Comparison of ENCODE assay signal across 21 cellular contexts in the genomic region with DNA sequence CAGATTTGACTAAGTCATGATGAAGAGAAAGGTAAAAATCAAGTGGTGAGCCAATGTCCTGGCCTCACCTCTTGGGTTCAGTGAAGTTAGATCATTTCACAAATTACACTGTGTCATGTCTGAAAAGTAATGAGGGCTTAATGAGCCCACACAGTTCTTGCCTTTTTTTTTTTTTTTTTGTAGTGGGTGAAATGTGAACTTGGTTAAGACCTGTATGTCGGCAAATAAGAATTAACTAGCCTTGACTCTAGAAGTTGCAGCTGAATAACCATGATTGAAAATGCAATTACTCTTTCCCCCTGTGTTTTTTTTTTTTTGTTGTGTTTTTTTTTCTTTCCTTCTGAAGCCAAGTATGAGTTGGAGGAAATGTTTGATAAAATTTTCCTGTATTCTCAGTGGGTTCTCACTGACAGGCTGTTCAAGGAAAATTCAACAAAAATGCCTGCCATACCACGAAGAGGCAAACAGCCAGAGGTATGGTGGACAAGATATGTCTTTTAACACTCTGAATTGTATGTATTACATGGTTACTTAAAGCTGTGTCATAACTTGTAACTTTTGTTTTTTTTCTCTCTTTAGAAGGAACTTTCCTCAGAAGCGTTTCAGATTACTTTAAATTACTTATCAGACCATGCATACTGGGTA.
A peak's percentile ranks its signal among the peaks of the same experiment; 100 is the strongest.
DNase-seq lines count a peak whose midpoint lies in the region; TF ChIP-seq lines count a peak whose summit lies in the region.
"Had no signal": no experiment of that assay in that cellular context is flagged by ENCODE, and none has a peak within 500 bp of the region (broad histone marks: within the 10 kb centered on the region; RNA-seq: fewer than 3 reads in every experiment).

No MANE protein-coding gene starts in this region.

- POLR2A ChIA-PET in HEK293T (lab: Yijun Ruan, JAX) = no interaction called here

- H3K9me3 ChIP-seq in osteoblast (ENCODE audit: low read depth, low read length) = no peaks in the 10 kb centered on the region
- no peaks in the 10 kb centered on the region for H3K9me3 ChIP-seq in esophagus squamous epithelium
- H3K9me3 ChIP-seq: SJSA1 had no signal

- no peak overlapping the region for H3K4me2 ChIP-seq in osteoblast (ENCODE audit: insufficient read depth, low read length)

- H3K36me3 ChIP-seq in osteoblast (ENCODE audit: insufficient read depth, low read length) = no peaks in the 10 kb centered on the region
- H3K36me3 ChIP-seq in esophagus squamous epithelium = no peaks in the 10 kb centered on the region
- H3K36me3 ChIP-seq: SJSA1 had no signal

- peak; percentile 81 for DNase-seq in Caki2 (ENCODE audit: low read depth)
- DNase-seq in astrocyte of the spinal cord (ENCODE audit: low read depth, low spot score) = peak; percentile 19
- peak; percentile 49 for DNase-seq in kidney glomerular epithelial cell (lab: John Stamatoyannopoulos, UW)
- no peak for DNase-seq in osteoblast (ENCODE audit: insufficient read length, low spot score, missing footprints)
- no peak for DNase-seq in esophagus squamous epithelium (lab: John Stamatoyannopoulos, UW)
- DNase-seq in HEK293T (ENCODE audit: extremely low spot score) = no peak
- no peak for DNase-seq in stimulated activated CD4-positive, alpha-beta T cell treated with anti-CD3 and anti-CD28 coated beads, Interleukin-15, amount 100 ng/mL, for 24 hours
- no peak for DNase-seq in activated CD4-positive, alpha-beta T cell treated with anti-CD3 and anti-CD28 coated beads for 4 hours
- DNase-seq: 8988T; AML-193; CD8-positive, alpha-beta memory T cell; GDM1; Karpas-422; MV-4-11; NCI-H1105 treated with DMSO at 0.1 percent for 48 hours; NCI-H2029 treated with DMSO at 0.1 percent for 48 hours; NCI-H2171; NCI-H345; NCI-H524; OCI-M1 had no signal

- TF ChIP-seq CTCF in astrocyte of the spinal cord (IDR thresholded peaks at IDR 0.05; ENCODE audit: low read depth, low read length) = no peak
- no peak for TF ChIP-seq CTCF in osteoblast (IDR thresholded peaks at IDR 0.05; ENCODE audit: extremely low read depth, low read depth, low read length)
- TF ChIP-seq CTCF in esophagus squamous epithelium (IDR thresholded peaks at IDR 0.05) = no peak

- in situ Hi-C loops in Caki2 (cut with HindIII; ENCODE audit: low pct_unique_long_range_greater_than_20kb, low sequenced_read_pairs) = no loop called here
- in situ Hi-C loops in astrocyte of the spinal cord (cut with HindIII; ENCODE audit: low sequenced_read_pairs) = no loop called here

- intact Hi-C loops in esophagus squamous epithelium (cut with DNase I) = no loop called here

- TF ChIP-seq POLR2A in esophagus squamous epithelium (IDR thresholded peaks at IDR 0.05) = no peak

- CTCF ChIA-PET in HEK293T (lab: Yijun Ruan, JAX) = no interaction called here

- no peaks in the 10 kb centered on the region for H3K79me2 ChIP-seq in osteoblast (ENCODE audit: insufficient read depth, low read length)

- H3K27me3 ChIP-seq in osteoblast (ENCODE audit: insufficient read depth, low read length) = no peaks in the 10 kb centered on the region
- H3K27me3 ChIP-seq in esophagus squamous epithelium = no peaks in the 10 kb centered on the region
- H3K27me3 ChIP-seq: SJSA1 had no signal

- no peaks in the 10 kb centered on the region for H4K20me1 ChIP-seq in osteoblast (ENCODE audit: insufficient read depth, low read length)

- peak overlapping the region; percentile 48 for H2AFZ ChIP-seq in osteoblast (ENCODE audit: low read length)

- WGBS in esophagus squamous epithelium, 2 donors = 60 to 69% methylated on average over 3 of the region's 3 CpGs

- no peak overlapping the region for H3K27ac ChIP-seq in osteoblast (ENCODE audit: low read depth, low read length)
- H3K27ac ChIP-seq in esophagus squamous epithelium = no peak overlapping the region
- H3K27ac ChIP-seq: SJSA1 had no signal

- H3K4me1 ChIP-seq in osteoblast (ENCODE audit: insufficient read depth, low read length) (no peaks in the 10 kb centered on the region), esophagus squamous epithelium (no peaks in the 10 kb centered on the region)
- H3K4me1 ChIP-seq: SJSA1 had no signal

- H3K4me3 ChIP-seq in astrocyte of the spinal cord (ENCODE audit: low read depth, low read length) = no peak overlapping the region
- H3K4me3 ChIP-seq in osteoblast (ENCODE audit: insufficient read depth, low read length) = no peak overlapping the region
- H3K4me3 ChIP-seq in esophagus squamous epithelium = no peak overlapping the region
- H3K4me3 ChIP-seq: SJSA1 had no signal

TF ChIP-seq in HEK293T, 16 proteins besides CTCF, POLR2A, EP300 and RAD21:
- TF ChIP-seq FOXA1 (IDR thresholded peaks at IDR 0.05) = no peak
- TF ChIP-seq TARDBP (IDR thresholded peaks at IDR 0.05) = no peak
- TF ChIP-seq BHLHE40 (IDR thresholded peaks at IDR 0.05; ENCODE audit: borderline replicate concordance) = no peak
- no peak for TF ChIP-seq SP1 (IDR thresholded peaks at IDR 0.05)
- TF ChIP-seq FOXK2 (IDR thresholded peaks at IDR 0.05) = no peak
- no peak for TF ChIP-seq ZNF384 (IDR thresholded peaks at IDR 0.05)
- TF ChIP-seq HDGF (IDR thresholded peaks at IDR 0.05; ENCODE audit: borderline replicate concordance) = no peak
- TF ChIP-seq ELF4 (IDR thresholded peaks at IDR 0.05) = no peak
- TF ChIP-seq ARNT (IDR thresholded peaks at IDR 0.05) = no peak
- no peak for TF ChIP-seq CTBP1 (IDR thresholded peaks at IDR 0.05; ENCODE audit: borderline replicate concordance)
- TF ChIP-seq LEF1 (IDR thresholded peaks at IDR 0.05; ENCODE audit: borderline replicate concordance) = no peak
- no peak for TF ChIP-seq NFRKB (IDR thresholded peaks at IDR 0.05)
- TF ChIP-seq L3MBTL2 (conservative IDR thresholded peaks at IDR 0.05) = no peak
- TF ChIP-seq, protein P1, sequence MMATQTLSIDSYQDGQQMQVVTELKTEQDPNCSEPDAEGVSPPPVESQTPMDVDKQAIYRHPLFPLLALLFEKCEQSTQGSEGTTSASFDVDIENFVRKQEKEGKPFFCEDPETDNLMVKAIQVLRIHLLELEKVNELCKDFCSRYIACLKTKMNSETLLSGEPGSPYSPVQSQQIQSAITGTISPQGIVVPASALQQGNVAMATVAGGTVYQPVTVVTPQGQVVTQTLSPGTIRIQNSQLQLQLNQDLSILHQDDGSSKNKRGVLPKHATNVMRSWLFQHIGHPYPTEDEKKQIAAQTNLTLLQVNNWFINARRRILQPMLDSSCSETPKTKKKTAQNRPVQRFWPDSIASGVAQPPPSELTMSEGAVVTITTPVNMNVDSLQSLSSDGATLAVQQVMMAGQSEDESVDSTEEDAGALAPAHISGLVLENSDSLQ (IDR thresholded peaks at IDR 0.05) = no peak
- TF ChIP-seq SUZ12 (IDR thresholded peaks at IDR 0.05) = no peak
- TF ChIP-seq FOXM1 (IDR thresholded peaks at IDR 0.05; ENCODE audit: borderline replicate concordance) = no peak
TF ChIP-seq in HEK293T: peak in this region for 0.

Comparison
In these comparisons a context has a peak if more than half of its experiments do, and no peak if none do; other contexts are left out.
1. DNase-seq: peak in Caki2 (single experiment), astrocyte of the spinal cord (single experiment) and kidney glomerular epithelial cell (single experiment); none in osteoblast (single experiment), esophagus squamous epithelium (single experiment), HEK293T (single experiment), stimulated activated CD4-positive, alpha-beta T cell treated with anti-CD3 and anti-CD28 coated beads, Interleukin-15, amount 100 ng/mL, for 24 hours (single experiment) and activated CD4-positive, alpha-beta T cell treated with anti-CD3 and anti-CD28 coated beads for 4 hours (0 of 2).